Comparison of ENCODE assay signal across 9 cellular contexts in the genomic region with DNA sequence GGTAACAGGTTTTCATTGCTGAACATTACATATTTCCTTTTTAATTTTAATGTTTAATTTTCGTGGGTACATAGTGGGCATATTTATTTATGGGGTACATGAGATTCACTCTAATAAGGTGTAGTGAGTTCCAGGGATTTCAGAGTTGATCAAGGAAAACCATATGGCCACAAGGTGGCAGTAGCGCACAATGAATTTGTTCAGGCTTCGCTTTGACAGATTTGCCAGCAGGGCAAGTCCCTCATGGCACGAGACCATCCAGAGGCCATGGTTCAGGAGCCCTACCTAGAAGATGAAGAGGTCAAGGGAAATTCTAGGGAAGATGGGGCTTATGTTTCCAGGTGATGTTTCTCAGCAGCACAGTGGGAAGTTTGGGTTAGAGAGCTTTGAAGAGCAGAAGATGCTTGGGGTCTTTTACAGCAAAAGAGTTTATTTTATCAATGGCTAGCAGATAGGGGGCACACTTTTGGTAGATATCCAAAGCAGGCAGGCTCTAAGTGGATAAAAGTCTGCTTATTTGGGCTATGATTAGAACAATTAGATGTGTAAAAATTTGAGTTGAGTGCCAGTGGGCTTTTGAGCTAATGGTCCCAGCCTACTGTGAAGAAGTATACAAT.
DNase-seq lines count a peak whose midpoint lies in the region; ATAC-seq, FAIRE-seq and TF ChIP-seq lines count a peak whose summit lies in the region.
"Had no signal": no experiment of that assay in that cellular context is flagged by ENCODE, and none has a peak within 500 bp of the region (broad histone marks: within the 10 kb centered on the region; RNA-seq: fewer than 3 reads in every experiment).

No MANE protein-coding gene starts in this region.

- H3K9me3 ChIP-seq in breast epithelium (peaks cover 18 to 43% of the 10 kb centered on the region in 2 donors), K562 (replicated peaks; ENCODE audit: control insufficient read depth, insufficient read depth, low read depth, low read length) (no peaks in the 10 kb centered on the region; the same call in 1 of the 2 replicates)

- POLR2A ChIA-PET in MCF 10A (lab: Yijun Ruan, JAX) (no interaction called here), K562 (lab: Yijun Ruan, JAX) (interaction anchor here (0.6 kb wide), 1 partner anchor 1502 kb away, joined by 4 read pairs; no protein-coding TSS in a partner anchor)

- H3K27me3 ChIP-seq in breast epithelium (no peaks in the 10 kb centered on the region), K562 (ENCODE audit: control insufficient read depth in 2 of 2, insufficient read depth in 2 of 2, low read length in 2 of 2) (no peaks in the 10 kb centered on the region), mesendoderm (ENCODE audit: insufficient read depth, low read length, poor library complexity) (no peaks in the 10 kb centered on the region)

- H4K5ac ChIP-seq in mesendoderm (ENCODE audit: low read length) = no peak overlapping the region

- intact Hi-C loops in MCF 10A (cut with micrococcal nuclease) (loop anchor here (1.0 to 10.0 kb wide), 6 partner anchors 548 to 1605 kb away; no protein-coding TSS in a partner anchor), breast epithelium (cut with DNase I; ENCODE audit: low total_unique reads) (no loop called here), K562 (cut with micrococcal nuclease) (loop anchor here (1.0 to 5.0 kb wide), 4 partner anchors 593 to 1313 kb away; no protein-coding TSS in a partner anchor), lower leg skin (cut with DNase I; ENCODE audit: low total_unique reads) (no loop called here)

- H3K79me1 ChIP-seq in mesendoderm (ENCODE audit: low read length) = no peaks in the 10 kb centered on the region

- H3K4me2 ChIP-seq in K562 (ENCODE audit: insufficient read depth, low read length) (no peak overlapping the region), mesendoderm (ENCODE audit: low read length) (no peak overlapping the region)

- no peaks in the 10 kb centered on the region for H4K20me1 ChIP-seq in K562 (replicated peaks; ENCODE audit: control insufficient read depth, insufficient read depth, low read length)

- no peak overlapping the region for H2BK15ac ChIP-seq in mesendoderm (replicated peaks; ENCODE audit: low read depth)

- TF ChIP-seq POLR2A in breast epithelium (IDR thresholded peaks at IDR 0.05) = no peak
- TF ChIP-seq POLR2A in K562 (conservative IDR thresholded peaks at IDR 0.05) = no peak
- TF ChIP-seq POLR2A in lower leg skin (IDR thresholded peaks at IDR 0.05) = no peak

- in situ Hi-C loops in K562 (cut with MboI) = loop anchor here (25.0 kb wide), 1 partner anchor 1318 kb away; no protein-coding TSS in a partner anchor

- no peaks in the 10 kb centered on the region for H3K4me1 ChIP-seq in breast epithelium
- H3K4me1 ChIP-seq in K562 (replicated peaks in 1 of 2; ENCODE audit: control insufficient read depth in 2 of 2, insufficient read depth in 2 of 2, low read length in 2 of 2) = no peaks in the 10 kb centered on the region
- no peaks in the 10 kb centered on the region for H3K4me1 ChIP-seq in mesendoderm (ENCODE audit: control insufficient read depth, low read depth, low read length)

- H3K27ac ChIP-seq in breast epithelium (no peak overlapping the region), K562 (ENCODE audit: extremely low read depth, low read depth, low read length) (no peak overlapping the region), mesendoderm (ENCODE audit: low read depth, low read length) (no peak overlapping the region)

- DNase-seq in MCF 10A (ENCODE audit: unreplicated experiment) (peak; percentile 82), breast epithelium (ENCODE audit: low spot score in 2 of 2) (no peak), HS-5 (ENCODE audit: low read depth) (peak; percentile 73), OCI-M2 (lab: John Stamatoyannopoulos, UW; ENCODE audit: unreplicated experiment) (peak; percentile 3), K562 (ENCODE audit: extremely low read depth in 1 of 4, low spot score in 3 of 4) (peak; percentile 22 to 72 (median 42)), mesendoderm (peak; percentile 82), lower leg skin (ENCODE audit: low spot score in 2 of 2) (no peak)

- H3K18ac ChIP-seq in mesendoderm (ENCODE audit: low read length) = no peak overlapping the region

- H3K4me3 ChIP-seq in breast epithelium (no peak overlapping the region), K562 (no peak overlapping the region), mesendoderm (ENCODE audit: low read length) (no peak overlapping the region), lower leg skin (ENCODE audit: low read depth, poor library complexity, severe bottlenecking) (no peak overlapping the region)

- no peaks in the 10 kb centered on the region for H3K27me3 Mint-ChIP-seq in MCF 10A (ENCODE audit: insufficient read depth, unreplicated experiment)

- H3K36me3 ChIP-seq in breast epithelium = no peaks in the 10 kb centered on the region
- H3K36me3 ChIP-seq in K562 (ENCODE audit: control insufficient read depth, insufficient read depth, low read length) = no peaks in the 10 kb centered on the region
- no peaks in the 10 kb centered on the region for H3K36me3 ChIP-seq in mesendoderm (ENCODE audit: control insufficient read depth, insufficient read depth, low read length)

- H3K9me3 Mint-ChIP-seq in MCF 10A (ENCODE audit: unreplicated experiment) = peaks cover 22% of the 10 kb centered on the region

- H3K9me1 ChIP-seq in K562 (ENCODE audit: control insufficient read depth, insufficient read depth, low read length) = no peaks in the 10 kb centered on the region

- H3K27ac Mint-ChIP-seq in MCF 10A (ENCODE audit: low read depth, unreplicated experiment) = peak overlapping the region; percentile 8

- BruUV-seq in MCF 10A (replicated peaks; lab: Mats Ljungman, UMichigan) = no TSS peak
- no TSS peak for BruUV-seq in K562 (replicated peaks; lab: Mats Ljungman, UMichigan)

- no peak for TF ChIP-seq EP300 in K562 (IDR thresholded peaks at IDR 0.05; ENCODE audit: low read length)

- no peak overlapping the region for H3K9ac ChIP-seq in K562 (ENCODE audit: insufficient read depth in 1 of 2, low read depth in 2 of 2, low read length in 2 of 2)
- H3K9ac ChIP-seq in mesendoderm (ENCODE audit: low read length) = no peak overlapping the region

- TF ChIP-seq CTCF in MCF 10A (IDR thresholded peaks at IDR 0.05; ENCODE audit: unreplicated experiment) (peak; percentile 74), breast epithelium (IDR thresholded peaks at IDR 0.05) (no peak), K562 (IDR thresholded peaks at IDR 0.05 in 2 of 3, conservative IDR thresholded peaks at IDR 0.05 in 1 of 3; ENCODE audit: insufficient read depth in 2 of 3, low read depth in 1 of 3, low read length in 3 of 3) (peak; percentile 63 to 67 (median 66)), lower leg skin (IDR thresholded peaks at IDR 0.05) (no peak)

- H2BK5ac ChIP-seq in mesendoderm (ENCODE audit: low read length) = no peak overlapping the region

- H3K4me1 Mint-ChIP-seq in MCF 10A (ENCODE audit: insufficient read depth, unreplicated experiment) = no peaks in the 10 kb centered on the region

- H2AK5ac ChIP-seq in mesendoderm (ENCODE audit: low read length) = no peak overlapping the region

- no peak overlapping the region for H3K56ac ChIP-seq in mesendoderm (ENCODE audit: low read length)

- no peaks in the 10 kb centered on the region for H3K36me3 Mint-ChIP-seq in MCF 10A (ENCODE audit: insufficient read depth, unreplicated experiment)

- H4K8ac ChIP-seq in mesendoderm (ENCODE audit: low read depth, low read length) = no peak overlapping the region

- H2AFZ ChIP-seq in K562 (ENCODE audit: low read depth, low read length) = no peak overlapping the region

- H3K4me3 Mint-ChIP-seq in MCF 10A (ENCODE audit: unreplicated experiment) = no peak overlapping the region

- H3K79me2 ChIP-seq in K562 (ENCODE audit: control insufficient read depth, insufficient read depth, low read length) = no peaks in the 10 kb centered on the region
- H3K79me2 ChIP-seq in mesendoderm (ENCODE audit: control insufficient read depth, insufficient read depth, low read length) = no peaks in the 10 kb centered on the region

- 0% methylated on average over 4 of the region's 4 CpGs for WGBS in K562 (ENCODE audit: insufficient coverage, low coverage, missing lambda C conversion rate)
- no CpG with 5 or more reads among the region's 4 CpGs for WGBS in mesendoderm (ENCODE audit: extremely low coverage, insufficient coverage, low lambda C conversion rate)
- WGBS in lower leg skin, 2 donors = 20 to 22% methylated on average over 4 of the region's 4 CpGs

- no peak overlapping the region for H2BK120ac ChIP-seq in mesendoderm (ENCODE audit: low read depth, low read length)

- ATAC-seq in K562 (peak; percentile 78), GM19452 (IDR thresholded peaks at IDR 0.05; ENCODE audit: unreplicated experiment) (no peak)

- FAIRE-seq in K562 (lab: Jason Lieb, UNC) = peak; percentile 84
- FAIRE-seq: endometrium had no signal

- TF ChIP-seq RAD21 in K562 (CRISPR knock-in tag; conservative IDR thresholded peaks at IDR 0.05 in 1 of 2, IDR thresholded peaks at IDR 0.05 in 1 of 2) = peak; percentile 45 to 84; a peak in 2 of 4 replicates

- no peak overlapping the region for H3K23ac ChIP-seq in mesendoderm (ENCODE audit: low read length)

- no peak overlapping the region for H3K4ac ChIP-seq in mesendoderm (ENCODE audit: low read depth, low read length)

- CTCF ChIA-PET in MCF 10A (lab: Yijun Ruan, JAX) (interaction anchor here (0.6 to 4.7 kb wide), 28 partner anchors 9 to 1238 kb away, joined by 3 to 49 read pairs (median 4); no protein-coding TSS in a partner anchor), K562 (lab: Yijun Ruan, JAX; ENCODE audit: low intra/inter-chr PET ratio) (interaction anchor here (1.1 kb wide), 1 partner anchor 1311 kb away, joined by 3 read pairs; no protein-coding TSS in a partner anchor)

Comparison
In these comparisons a context has a peak if more than half of its experiments do, and no peak if none do; other contexts are left out.
1. DNase-seq: peak in MCF 10A (single experiment), HS-5 (single experiment), OCI-M2 (single experiment), K562 (4 of 4) and mesendoderm (single experiment); none in breast epithelium (0 of 2) and lower leg skin (0 of 2).
2. CTCF ChIP-seq: peak in MCF 10A (single experiment) and K562 (3 of 3); none in breast epithelium (0 of 3) and lower leg skin (0 of 3).
3. intact Hi-C loops: an anchor here in MCF 10A (1.0 to 10.0 kb wide) and K562 (1.0 to 5.0 kb wide); none called in breast epithelium and lower leg skin.